ENCODE assay signal across 8 cellular contexts in the genomic region with DNA sequence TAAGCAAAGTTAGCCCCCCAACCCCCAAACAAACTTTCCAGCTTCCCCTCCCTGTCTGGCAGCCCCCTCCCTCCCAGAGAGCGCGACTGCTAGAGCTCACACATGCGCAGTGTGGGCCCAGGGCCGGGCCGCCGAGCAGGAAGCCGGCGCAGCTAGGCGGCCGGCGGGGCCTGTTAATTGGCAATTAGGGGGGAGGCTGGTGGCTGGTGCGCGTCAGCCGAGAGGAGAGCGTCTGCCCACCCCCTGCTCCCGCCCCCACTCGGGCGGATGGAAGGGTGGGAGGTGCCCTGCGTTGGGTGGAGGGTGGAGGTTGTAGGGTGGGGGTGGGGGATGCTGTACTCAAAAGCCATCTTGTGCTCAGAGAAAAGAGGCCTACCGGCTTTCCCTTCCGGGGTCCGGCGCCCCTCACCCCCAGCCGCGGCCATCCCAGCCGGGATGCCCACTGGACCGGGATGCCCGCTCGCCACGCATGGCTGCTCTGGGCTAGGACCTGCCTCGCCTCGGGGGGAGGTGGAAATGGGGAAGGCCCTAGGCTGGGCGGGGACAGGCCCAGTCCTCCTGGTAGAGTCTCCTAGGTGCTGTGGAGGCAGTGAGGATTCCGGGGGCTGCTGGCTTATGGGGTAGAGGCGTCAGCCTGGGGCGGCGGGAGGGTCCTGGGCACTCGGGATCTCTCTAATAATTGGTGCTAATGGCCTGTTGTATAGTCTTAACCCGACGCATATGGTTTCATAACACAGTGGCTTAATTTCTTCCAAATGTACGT. TPM values are rescaled to one million over a fixed set of nuclear protein-coding genes. Genes with fewer than 3 reads are reported as not detected.
A peak's percentile ranks its signal among the peaks of the same experiment; 100 is the strongest.
DNase-seq lines count a peak whose midpoint lies in the region; ATAC-seq and TF ChIP-seq lines count a peak whose summit lies in the region.

No MANE protein-coding gene starts in this region.

- H3K27me3 ChIP-seq in GM06990 (replicated peaks; ENCODE audit: control insufficient read depth, insufficient read depth, low read length) (peaks cover 1% of the 10 kb centered on the region), HAP-1 (ENCODE audit: low read depth) (no peaks in the 10 kb centered on the region), SU-DHL-6 (ENCODE audit: low read length) (0 out of 2 replicates have a peak, but pooled peaks cover 2% of the 10 kb centered on the region), adipocyte (replicated peaks; ENCODE audit: control insufficient read depth, insufficient read depth, low read length) (no peaks in the 10 kb centered on the region), hepatocyte (peaks cover 82% of the 10 kb centered on the region), sigmoid colon (peaks cover 68 to 100% (median 98%) of the 10 kb centered on the region in 3 donors)

- no peaks in the 10 kb centered on the region for H3K79me2 ChIP-seq in SU-DHL-6 (ENCODE audit: insufficient read depth, low read length)
- peaks cover 41% of the 10 kb centered on the region for H3K79me2 ChIP-seq in hepatocyte

- TF ChIP-seq EP300 in sigmoid colon (IDR thresholded peaks at IDR 0.05): no peak

- H3K36me3 ChIP-seq in GM06990 (ENCODE audit: control insufficient read depth, insufficient read depth, low read length): no peaks in the 10 kb centered on the region
- no peaks in the 10 kb centered on the region for H3K36me3 ChIP-seq in HAP-1 (replicated peaks)
- no peaks in the 10 kb centered on the region for H3K36me3 ChIP-seq in SU-DHL-6 (ENCODE audit: low read length)
- no peaks in the 10 kb centered on the region for H3K36me3 ChIP-seq in adipocyte (ENCODE audit: control insufficient read depth, insufficient read depth, low read length, severe bottlenecking)
- no peaks in the 10 kb centered on the region for H3K36me3 ChIP-seq in hepatocyte (replicated peaks; ENCODE audit: insufficient read depth, low read depth)
- no peaks in the 10 kb centered on the region for H3K36me3 ChIP-seq in sigmoid colon

- H3K4me2 ChIP-seq in SU-DHL-6 (ENCODE audit: low read depth, low read length, poor library complexity, severe bottlenecking) (peak overlapping the region; percentile 82), hepatocyte (peak overlapping the region; percentile 90)

- intact Hi-C loops in sigmoid colon (cut with DNase I): no loop called here

- in situ Hi-C loops in HAP-1 (cut with MboI; ENCODE audit: low sequenced_read_pairs): no loop called here

- H2AFZ ChIP-seq in SU-DHL-6 (ENCODE audit: low read depth, low read length, severe bottlenecking) (peak overlapping the region; percentile 97), hepatocyte (peak overlapping the region; percentile 59)

- H3K4me1 ChIP-seq in HAP-1: peaks cover 17% of the 10 kb centered on the region
- H3K4me1 ChIP-seq in adipocyte (ENCODE audit: control insufficient read depth, insufficient read depth, low read length): peaks cover 56% of the 10 kb centered on the region
- peaks cover 13% of the 10 kb centered on the region for H3K4me1 ChIP-seq in hepatocyte (ENCODE audit: insufficient read depth)
- H3K4me1 ChIP-seq in sigmoid colon: peaks cover 0 to 43% (median 34%) of the 10 kb centered on the region in 4 donors

- TF ChIP-seq POLR2A in NB4 (IDR thresholded peaks at IDR 0.05; ENCODE audit: extremely low read depth, insufficient read length): peak; percentile 60
- TF ChIP-seq POLR2A in sigmoid colon (IDR thresholded peaks at IDR 0.05): no peak

- WGBS in hepatocyte (ENCODE audit: low lambda C conversion rate, missing lambda C conversion rate): 3% methylated on average over 11 of the region's 41 CpGs
- WGBS in sigmoid colon, 2 donors: 7 to 8% methylated on average over 41 of the region's 41 CpGs

- H3F3A ChIP-seq in SU-DHL-6 (ENCODE audit: insufficient read depth): no peaks in the 10 kb centered on the region

- TF ChIP-seq CTCF in GM06990 (IDR thresholded peaks at IDR 0.05; ENCODE audit: insufficient read depth, low read length, poor library complexity, severe bottlenecking): no peak
- no peak for TF ChIP-seq CTCF in NB4 (IDR thresholded peaks at IDR 0.05; ENCODE audit: low read depth, low read length)
- TF ChIP-seq CTCF in SU-DHL-6 (IDR thresholded peaks at IDR 0.05; ENCODE audit: insufficient read depth, low read length, poor library complexity, severe bottlenecking): no peak
- no peak for TF ChIP-seq CTCF in hepatocyte (IDR thresholded peaks at IDR 0.05; ENCODE audit: poor library complexity)
- TF ChIP-seq CTCF in sigmoid colon (IDR thresholded peaks at IDR 0.05): no peak

- H3K9ac ChIP-seq in SU-DHL-6 (ENCODE audit: low read length) (peak overlapping the region; percentile 69), adipocyte (ENCODE audit: low read length) (peak overlapping the region; percentile 99)

- H3K9me2 ChIP-seq in SU-DHL-6 (replicated peaks; ENCODE audit: insufficient read depth, low read length) (no peaks in the 10 kb centered on the region), hepatocyte (replicated peaks; ENCODE audit: insufficient read depth) (no peaks in the 10 kb centered on the region)

- no peaks in the 10 kb centered on the region for H3K9me3 ChIP-seq in HAP-1
- no peaks in the 10 kb centered on the region for H3K9me3 ChIP-seq in SU-DHL-6 (ENCODE audit: insufficient read depth, low read length)
- no peaks in the 10 kb centered on the region for H3K9me3 ChIP-seq in adipocyte (ENCODE audit: control insufficient read depth, low read length)
- no peaks in the 10 kb centered on the region for H3K9me3 ChIP-seq in hepatocyte (ENCODE audit: low read depth)
- no peaks in the 10 kb centered on the region for H3K9me3 ChIP-seq in sigmoid colon

- H4K20me1 ChIP-seq in SU-DHL-6 (ENCODE audit: low read depth, low read length) (no peaks in the 10 kb centered on the region), hepatocyte (ENCODE audit: insufficient read depth, poor library complexity, severe bottlenecking) (no peaks in the 10 kb centered on the region)

- H3K27ac ChIP-seq in SU-DHL-6 (ENCODE audit: low read depth, low read length): peak overlapping the region; percentile 46
- peak overlapping the region; percentile 97 for H3K27ac ChIP-seq in hepatocyte
- peak overlapping the region in 2 of 4 donors; percentile 4 to 23 for H3K27ac ChIP-seq in sigmoid colon

- no peak for ATAC-seq in HG03025 (IDR thresholded peaks at IDR 0.05; ENCODE audit: low FRiP score, unreplicated experiment)

- DNase-seq in GM06990 (ENCODE audit: extremely low read depth, insufficient read length): peak; percentile 96
- DNase-seq in HAP-1 (ENCODE audit: low spot score in 2 of 2): peak; percentile 88 to 96
- peak; percentile 96 for DNase-seq in NB4 (ENCODE audit: low read depth)
- DNase-seq in adipocyte (ENCODE audit: low read depth): peak; percentile 61
- DNase-seq in hepatocyte (ENCODE audit: low spot score): peak; percentile 92
- DNase-seq in sigmoid colon: no peak

- H3K4me3 ChIP-seq in GM06990 (replicated peaks; ENCODE audit: low read depth, low read length) (peak overlapping the region; percentile 65), HAP-1 (peak overlapping the region; percentile 60), NB4 (ENCODE audit: low read depth, low read length) (peak overlapping the region; percentile 83), SU-DHL-6 (ENCODE audit: insufficient read depth, low read length, poor library complexity, severe bottlenecking) (peak overlapping the region; percentile 62), adipocyte (ENCODE audit: low read length) (peak overlapping the region; percentile 98), hepatocyte (peak overlapping the region; percentile 62), sigmoid colon (peak overlapping the region; percentile 1 to 47 (median 38))

RNA-seq across cellular contexts. Expression of a gene that starts 9.2 kb away (rescaled TPM):
- 1.6 and 2.0 TPM in 2 replicates for total RNA-seq in hepatocyte
- polyA plus RNA-seq in hepatocyte: 6.4 and 8.5 TPM in 2 replicates
- not detected for total RNA-seq in sigmoid colon
- 1 to 10 TPM in 1 of 3 donors, not detected in 2; 1.8 TPM for polyA plus RNA-seq in sigmoid colon

RNA-seq across cellular contexts. Expression of a gene that starts 10.2 kb away (rescaled TPM):
- 2.6 and 4.5 TPM in 2 replicates for total RNA-seq in hepatocyte
- 11.1 and 12.1 TPM in 2 replicates for polyA plus RNA-seq in hepatocyte
- total RNA-seq in sigmoid colon: not detected
- polyA plus RNA-seq in sigmoid colon: not detected

RNA-seq across cellular contexts. Expression of a gene that starts 14.8 kb away (rescaled TPM):
- total RNA-seq in hepatocyte (0.20 and 0.40 TPM in 2 replicates), sigmoid colon (1 to 10 TPM in 1 of 4 donors, not detected in 3; 1.4 TPM)
- polyA plus RNA-seq in hepatocyte (0.18 and 1.1 TPM in 2 replicates), sigmoid colon (under 1 TPM in 1 of 3 donors, not detected in 2; 0.03 TPM)

RNA-seq across cellular contexts. Expression of a gene that starts 18.1 kb away (rescaled TPM):
- 0.10 and 0.60 TPM in 2 replicates for total RNA-seq in hepatocyte
- 2.7 and 4.1 TPM in 2 replicates for polyA plus RNA-seq in hepatocyte
- total RNA-seq in sigmoid colon: not detected
- under 1 TPM in 1 of 3 donors, not detected in 2; 0.04 TPM for polyA plus RNA-seq in sigmoid colon

RNA-seq across cellular contexts. Expression of a gene that starts 33.1 kb away (rescaled TPM):
- total RNA-seq in hepatocyte: 0.23 and 0.60 TPM in 2 replicates
- polyA plus RNA-seq in hepatocyte: 1.6 and 1.7 TPM in 2 replicates
- total RNA-seq in sigmoid colon: not detected
- polyA plus RNA-seq in sigmoid colon: not detected

Comparison
In these comparisons a context has a peak if more than half of its experiments do, and no peak if none do; other contexts are left out.
1. H3K4me3 ChIP-seq: peak in every context shown above with its lines; median percentile 98 in adipocyte; 83 in NB4; 65 in GM06990; 62 in SU-DHL-6; 62 in hepatocyte; 60 in HAP-1; 38 in sigmoid colon.